ENCODE assay signal across 19 cellular contexts in the genomic region with DNA sequence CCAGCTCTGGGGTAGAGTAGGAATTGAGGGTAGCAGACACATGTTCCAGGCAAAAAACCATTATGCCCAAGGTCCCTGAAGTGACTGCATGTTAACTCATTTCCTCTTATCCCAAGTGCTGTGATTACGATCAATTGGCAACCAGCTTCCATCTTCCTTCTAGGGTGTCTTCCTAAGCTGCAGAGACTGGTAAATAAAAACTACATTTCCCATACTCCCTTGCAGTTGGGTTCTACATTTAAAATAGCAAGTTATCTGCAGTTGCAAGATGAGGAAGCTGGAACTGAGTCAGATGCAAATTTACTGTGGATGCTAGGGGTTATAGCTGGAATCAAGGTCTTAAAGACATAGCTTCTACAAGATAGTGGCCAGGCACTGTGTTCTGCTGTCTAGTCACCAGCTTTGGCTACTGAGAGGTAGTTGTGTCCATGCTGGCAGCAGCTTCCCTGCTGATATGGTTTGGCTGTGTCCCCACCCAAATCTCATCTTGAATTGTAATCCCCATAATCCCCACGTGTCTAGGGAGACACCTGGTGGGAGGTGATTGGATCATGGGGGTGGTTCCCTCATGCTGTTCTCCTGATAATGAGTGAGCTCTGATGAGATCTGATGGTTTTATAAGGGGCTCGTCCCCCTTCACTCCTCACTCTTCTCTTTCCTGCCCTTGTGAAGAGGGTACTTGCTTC. TPM values are rescaled to one million over a fixed set of nuclear protein-coding genes. Genes with fewer than 3 reads are reported as not detected.
A peak's percentile ranks its signal among the peaks of the same experiment; 100 is the strongest.
DNase-seq lines count a peak whose midpoint lies in the region; ATAC-seq, FAIRE-seq and TF ChIP-seq lines count a peak whose summit lies in the region.
"Had no signal": no experiment of that assay in that cellular context is flagged by ENCODE, and none has a peak within 500 bp of the region (broad histone marks: within the 10 kb centered on the region; RNA-seq: fewer than 3 reads in every experiment).

No MANE protein-coding gene starts in this region.

- RAD21 ChIA-PET in GM12878 (lab: Charles Lee; ENCODE audit: unreplicated experiment), result no interaction called here

- peak in 1 of 2 experiments; percentile 28; a peak in 2 of 4 replicates for TF ChIP-seq CTCF in GM23338 (conservative IDR thresholded peaks at IDR 0.05; ENCODE audit: low read depth in 2 of 2)
- no peak for TF ChIP-seq CTCF in GM12878 (IDR thresholded peaks at IDR 0.05 in 2 of 3, conservative IDR thresholded peaks at IDR 0.05 in 1 of 3; ENCODE audit: control insufficient read depth in 2 of 3, extremely low read depth in 1 of 3, insufficient read depth in 1 of 3, low read depth in 3 of 3, low read length in 3 of 3)

- no peak overlapping the region for H3K27ac ChIP-seq in GM23338 (ENCODE audit: low read depth)
- H3K27ac ChIP-seq in GM12878 (ENCODE audit: control insufficient read depth, insufficient read depth), result no peak overlapping the region
- H3K27ac ChIP-seq: left ventricle myocardium inferior, upper lobe of left lung had no signal

- CTCF ChIA-PET in GM12878 (lab: Yijun Ruan, JAX), result no interaction called here
- CTCF ChIA-PET in activated CD4-positive, alpha-beta T cell treated with anti-CD3 and anti-CD28 coated beads, Interleukin-2, amount 10 ng/mL, durations not matched to agents 7 days and 5 days (lab: Charles Lee), result no interaction called here

- H3K36me3 ChIP-seq in GM23338 (ENCODE audit: insufficient read depth) (no peaks in the 10 kb centered on the region), GM12878 (ENCODE audit: control insufficient read depth in 2 of 2, insufficient read depth in 2 of 2, low read length in 1 of 2) (no peaks in the 10 kb centered on the region)
- H3K36me3 ChIP-seq: left ventricle myocardium inferior, upper lobe of left lung had no signal

- no peaks in the 10 kb centered on the region for H3K36me3 Mint-ChIP-seq in GM23338 (ENCODE audit: low read depth)
- H3K36me3 Mint-ChIP-seq in activated CD4-positive, alpha-beta T cell treated with anti-CD3 and anti-CD28 coated beads, Interleukin-2, amount 10 ng/mL, durations not matched to agents 7 days and 5 days (ENCODE audit: low read depth), result no peaks in the 10 kb centered on the region
- H3K36me3 Mint-ChIP-seq: natural killer cell had no signal

- H3K4me1 ChIP-seq in GM23338 (ENCODE audit: insufficient read depth), result no peaks in the 10 kb centered on the region
- H3K4me1 ChIP-seq in GM12878 (ENCODE audit: control insufficient read depth, insufficient read depth, low read length), result no peaks in the 10 kb centered on the region
- H3K4me1 ChIP-seq: left ventricle myocardium inferior, upper lobe of left lung had no signal

- no peak overlapping the region for H3K27ac Mint-ChIP-seq in GM23338
- H3K27ac Mint-ChIP-seq in activated CD4-positive, alpha-beta T cell treated with anti-CD3 and anti-CD28 coated beads, Interleukin-2, amount 10 ng/mL, durations not matched to agents 7 days and 5 days, result no peak overlapping the region
- H3K27ac Mint-ChIP-seq: natural killer cell had no signal

- no peaks in the 10 kb centered on the region for H3K9me3 Mint-ChIP-seq in GM23338
- H3K9me3 Mint-ChIP-seq in activated CD4-positive, alpha-beta T cell treated with anti-CD3 and anti-CD28 coated beads, Interleukin-2, amount 10 ng/mL, durations not matched to agents 7 days and 5 days, result no peaks in the 10 kb centered on the region
- H3K9me3 Mint-ChIP-seq: natural killer cell had no signal

- peak; percentile 33 for DNase-seq in GM23338 (ENCODE audit: low spot score)
- peak; percentile 10 for DNase-seq in NCI-H82 treated with DMSO at 0.1 percent for 48 hours (lab: John Stamatoyannopoulos, UW; ENCODE audit: unreplicated experiment)
- DNase-seq in GM12878 (ENCODE audit: low read depth, low spot score), result no peak
- peak; percentile 56 for DNase-seq in kidney tubule cell (ENCODE audit: low spot score)
- DNase-seq in ecto neural progenitor cell (ENCODE audit: low spot score), result no peak
- DNase-seq in NCI-H69 (lab: John Stamatoyannopoulos, UW), result no peak
- DNase-seq in stimulated activated naive CD4-positive, alpha-beta T cell treated with Interleukin-2 at 50 U/mL for 16 hours (lab: John Stamatoyannopoulos, UW), result no peak
- DNase-seq in activated CD4-positive, alpha-beta T cell treated with anti-CD3 and anti-CD28 coated beads, Interleukin-2, amount 10 ng/mL, durations not matched to agents 7 days and 5 days, result no peak
- DNase-seq: activated naive CD4-positive, alpha-beta T cell; DMS53; hippocampal formation; left ventricle myocardium inferior; natural killer cell; NCI-H1694; NCI-H526; retina; stimulated activated CD4-positive, alpha-beta T cell treated with anti-CD3 and anti-CD28 coated beads, Interleukin-2, amount 100 ng/mL, for 24 hours; T-helper 9 cell; upper lobe of left lung had no signal

- H2AFZ ChIP-seq in GM23338 (no peak overlapping the region), GM12878 (ENCODE audit: control insufficient read depth, low read depth, low read length) (no peak overlapping the region)

- no TSS peak for BruUV-seq in GM12878 (replicated peaks; lab: Mats Ljungman, UMichigan)

- 39% methylated on average over 3 of the region's 3 CpGs for WGBS in GM12878 (ENCODE audit: insufficient coverage, insufficient replicate concordance, low lambda C conversion rate, missing lambda C conversion rate)

- SMC1A ChIA-PET in GM12878 (lab: Charles Lee; ENCODE audit: uncharacterized antibody, unreplicated experiment), result interaction anchor here (0.8 to 1.1 kb wide), 3 partner anchors 11 to 360 kb away, joined by 3 to 5 read pairs (median 4); no protein-coding TSS in a partner anchor

- no peaks in the 10 kb centered on the region for H3K27me3 Mint-ChIP-seq in GM23338 (ENCODE audit: insufficient read depth, low read depth, poor library complexity)
- no peaks in the 10 kb centered on the region for H3K27me3 Mint-ChIP-seq in activated CD4-positive, alpha-beta T cell treated with anti-CD3 and anti-CD28 coated beads, Interleukin-2, amount 10 ng/mL, durations not matched to agents 7 days and 5 days

- H3K4me1 Mint-ChIP-seq in GM23338, result no peaks in the 10 kb centered on the region
- no peaks in the 10 kb centered on the region for H3K4me1 Mint-ChIP-seq in activated CD4-positive, alpha-beta T cell treated with anti-CD3 and anti-CD28 coated beads, Interleukin-2, amount 10 ng/mL, durations not matched to agents 7 days and 5 days
- H3K4me1 Mint-ChIP-seq: natural killer cell had no signal

- H3K4me3 ChIP-seq in GM23338 (no peak overlapping the region), GM12878 (no peak overlapping the region)
- H3K4me3 ChIP-seq: left ventricle myocardium inferior, upper lobe of left lung had no signal

- no peaks in the 10 kb centered on the region; the same call in 2 of the 3 replicates for H3K9me3 ChIP-seq in GM12878 (replicated peaks; ENCODE audit: control insufficient read depth, insufficient read depth, low read length)
- H3K9me3 ChIP-seq: left ventricle myocardium inferior, upper lobe of left lung had no signal

- intact Hi-C loops in GM12878 (cut with micrococcal nuclease; ENCODE audit: unreplicated experiment), result no loop called here

- POLR2A ChIA-PET in GM12878 (lab: Charles Lee), result no interaction called here
- POLR2A ChIA-PET in activated CD4-positive, alpha-beta T cell treated with anti-CD3 and anti-CD28 coated beads, Interleukin-2, amount 10 ng/mL, durations not matched to agents 7 days and 5 days (lab: Charles Lee), result no interaction called here

- H3K79me2 ChIP-seq in GM23338 (replicated peaks; ENCODE audit: insufficient read depth) (no peaks in the 10 kb centered on the region), GM12878 (ENCODE audit: control insufficient read depth, insufficient read depth, low read length) (no peaks in the 10 kb centered on the region)

- TF ChIP-seq POLR2A in GM12878 (IDR thresholded peaks at IDR 0.05; ENCODE audit: low read depth, low read length), result no peak

- no peaks in the 10 kb centered on the region for H3F3A ChIP-seq in GM23338 (replicated peaks; ENCODE audit: low read depth)

- no peak overlapping the region for H3K9ac ChIP-seq in GM12878 (ENCODE audit: control insufficient read depth, insufficient read depth, low read length)

- no peaks in the 10 kb centered on the region for H3K27me3 ChIP-seq in GM23338 (ENCODE audit: insufficient read depth)
- H3K27me3 ChIP-seq in GM12878 (replicated peaks in 1 of 2; ENCODE audit: control insufficient read depth in 2 of 2, insufficient read depth in 2 of 2, low read length in 1 of 2), result no peaks in the 10 kb centered on the region
- H3K27me3 ChIP-seq: upper lobe of left lung had no signal

- H3K9me2 ChIP-seq in GM23338 (ENCODE audit: insufficient read depth), result no peaks in the 10 kb centered on the region

- H3K4me3 Mint-ChIP-seq in GM23338, result no peak overlapping the region
- no peak overlapping the region for H3K4me3 Mint-ChIP-seq in activated CD4-positive, alpha-beta T cell treated with anti-CD3 and anti-CD28 coated beads, Interleukin-2, amount 10 ng/mL, durations not matched to agents 7 days and 5 days
- H3K4me3 Mint-ChIP-seq: natural killer cell had no signal

- no peak for TF ChIP-seq EP300 in GM12878 (IDR thresholded peaks at IDR 0.05; ENCODE audit: borderline replicate concordance in 1 of 2, control insufficient read depth in 1 of 2, low read depth in 2 of 2, low read length in 2 of 2)

- H3K4me2 ChIP-seq in GM23338 (no peak overlapping the region), GM12878 (ENCODE audit: control insufficient read depth, insufficient read depth) (no peak overlapping the region)

- H4K20me1 ChIP-seq in GM23338 (replicated peaks; ENCODE audit: insufficient read depth) (no peaks in the 10 kb centered on the region), GM12878 (ENCODE audit: control insufficient read depth, insufficient read depth) (no peaks in the 10 kb centered on the region)

- in situ Hi-C loops in GM12878 (cut with MboI), result no loop called here

- no peak for TF ChIP-seq RAD21 in GM12878 (IDR thresholded peaks at IDR 0.05; ENCODE audit: insufficient read depth, low read depth, low read length)

- peak; percentile 56 for FAIRE-seq in GM12878 (lab: Jason Lieb, UNC)

- ATAC-seq in GM23338, result no peak
- ATAC-seq in GM12878, result peak; percentile 44
- ATAC-seq: natural killer cell had no signal

RNA-seq across cellular contexts. Expression of gene FBN1, which starts 51.3 kb away (rescaled TPM):
- 3.5 and 3.8 TPM in 2 replicates for total RNA-seq in GM23338 (2014; rRNA removed; shearing (Covaris generic))
- polyA plus RNA-seq in GM23338 (2016; fragmentation: Nextera tagmentation; extraction: Ambion mirVana) (1.2 and 1.9 TPM in 2 replicates), GM12878 (2011; rRNA removed) (6.1 and 6.6 TPM in 2 replicates), GM12878 (2014; fragmentation: Illumina TruSeq; extraction: Trizol) (8.9 and 10.1 TPM in 2 replicates), GM12878 (2014; fragmentation: Nextera tagmentation; extraction: Ambion mirVana) (1 to 10 TPM; 2.2 to 2.6 TPM), GM12878 (2014; rRNA removed) (5.7 and 7.4 TPM in 2 replicates), GM12878 (2016; fragmentation: Nextera tagmentation; extraction: Ambion mirVana) (1 to 10 TPM; 3.7 to 3.8 TPM)
- total RNA-seq in GM12878 (2013; cell fraction: nucleolus; rRNA removed), result 30.8 and 31.4 TPM in 2 replicates
- total RNA-seq in GM12878 (2014; rRNA removed) (9.8 and 11.2 TPM in 2 replicates), GM12878 (2014; rRNA removed; fragmentation: Illumina TruSeq; extraction: Trizol) (10.1 and 10.7 TPM in 2 replicates), GM12878 (2021) (12.6 and 15.3 TPM in 2 replicates)
- polyA plus RNA-seq in GM12878 (2011; ENCODE audit: low read depth), result 3.5 TPM
- 5.3 and 5.8 TPM in 2 replicates for polyA plus RNA-seq in GM12878 (2011; cell fraction: cytosol; rRNA removed)
- 12.7 and 15.7 TPM in 2 replicates for polyA plus RNA-seq in GM12878 (2011; cell fraction: nucleus; rRNA removed)
- polyA plus RNA-seq in GM12878 (2012), result 4.5 and 5.7 TPM in 2 replicates
- polyA minus RNA-seq in GM12878 (2011; rRNA and poly(A)+ RNA removed), result 14.2 and 20.3 TPM in 2 replicates
- polyA minus RNA-seq in GM12878 (2011; cell fraction: cytosol; rRNA and poly(A)+ RNA removed), result 5.3 and 5.7 TPM in 2 replicates
- polyA minus RNA-seq in GM12878 (2011; cell fraction: nucleus; rRNA and poly(A)+ RNA removed), result 11.2 and 14.3 TPM in 2 replicates
- 1 to 10 TPM; 1.1 to 1.6 TPM for total RNA-seq in activated CD4-positive, alpha-beta T cell treated with anti-CD3 and anti-CD28 coated beads, Interleukin-2, amount 10 ng/mL, durations not matched to agents 7 days and 5 days

Comparison
In these comparisons a context has a peak if more than half of its experiments do, and no peak if none do; other contexts are left out.
1. DNase-seq: peak in GM23338 (single experiment), NCI-H82 treated with DMSO at 0.1 percent for 48 hours (single experiment) and kidney tubule cell (single experiment); none in GM12878 (single experiment), ecto neural progenitor cell (single experiment), NCI-H69 (single experiment), stimulated activated naive CD4-positive, alpha-beta T cell treated with Interleukin-2 at 50 U/mL for 16 hours (single experiment) and activated CD4-positive, alpha-beta T cell treated with anti-CD3 and anti-CD28 coated beads, Interleukin-2, amount 10 ng/mL, durations not matched to agents 7 days and 5 days (single experiment).